In the genomic region with DNA sequence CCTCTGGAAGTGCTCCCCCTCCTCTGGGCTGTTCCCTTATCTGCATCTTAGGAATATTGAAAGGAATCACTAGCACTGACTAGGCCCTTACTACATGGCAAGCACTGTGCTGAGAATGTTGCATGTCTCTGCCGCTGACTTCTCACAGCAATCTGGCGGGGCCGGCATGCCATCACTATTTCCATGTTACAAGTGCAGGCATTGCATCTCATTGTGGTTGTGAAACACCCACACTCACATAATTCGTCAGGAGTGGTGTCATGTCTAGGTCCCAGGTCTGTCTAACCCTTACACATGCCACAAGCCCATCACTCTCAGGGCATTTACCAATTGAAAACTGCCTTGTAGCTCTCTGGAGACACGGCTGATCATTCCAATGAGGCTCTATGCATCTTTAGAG, we compare ENCODE assay signal across 12 cellular contexts. TPM values are rescaled to one million over a fixed set of nuclear protein-coding genes. Genes with fewer than 3 reads are reported as not detected.
DNase-seq lines count a peak whose midpoint lies in the region; ATAC-seq lines count a peak whose summit lies in the region.
"Had no signal": no experiment of that assay in that cellular context is flagged by ENCODE, and none has a peak within 500 bp of the region (broad histone marks: within the 10 kb centered on the region; RNA-seq: fewer than 3 reads in every experiment).

No MANE protein-coding gene starts in this region.

- peak overlapping the region; percentile 26 to 86 (median 66) for H3K4me3 Mint-ChIP-seq in IgD-negative memory B cell
- peak overlapping the region; percentile 84 for H3K4me3 Mint-ChIP-seq in activated CD4-positive, alpha-beta T cell treated with anti-CD3 and anti-CD28 coated beads, Interleukin-2, amount 10 ng/mL, durations not matched to agents 24 days and 14 days
- H3K4me3 Mint-ChIP-seq: endodermal cell had no signal

- no peak overlapping the region for H3K4me3 ChIP-seq in aorta (ENCODE audit: low read length in 2 of 2)

- no peaks in the 10 kb centered on the region for H3K9me3 Mint-ChIP-seq in IgD-negative memory B cell
- no peaks in the 10 kb centered on the region for H3K9me3 Mint-ChIP-seq in activated CD4-positive, alpha-beta T cell treated with anti-CD3 and anti-CD28 coated beads, Interleukin-2, amount 10 ng/mL, durations not matched to agents 24 days and 14 days
- H3K9me3 Mint-ChIP-seq: endodermal cell had no signal

- no peak overlapping the region for H3K27ac ChIP-seq in aorta (ENCODE audit: low read depth in 1 of 2, low read length in 2 of 2)

- 91 to 93% methylated on average over 5 of the region's 5 CpGs for WGBS in aorta, 2 donors

- no peaks in the 10 kb centered on the region for H3K36me3 Mint-ChIP-seq in IgD-negative memory B cell
- peaks cover 2% of the 10 kb centered on the region for H3K36me3 Mint-ChIP-seq in activated CD4-positive, alpha-beta T cell treated with anti-CD3 and anti-CD28 coated beads, Interleukin-2, amount 10 ng/mL, durations not matched to agents 24 days and 14 days (ENCODE audit: low read depth)

- no peaks in the 10 kb centered on the region for H3K36me3 ChIP-seq in aorta (ENCODE audit: control insufficient read depth in 1 of 2, insufficient read depth in 2 of 2, low read length in 1 of 2)

- H3K4me1 Mint-ChIP-seq in IgD-negative memory B cell, result peaks cover 51 to 74% (median 62%) of the 10 kb centered on the region in 3 donors
- H3K4me1 Mint-ChIP-seq in activated CD4-positive, alpha-beta T cell treated with anti-CD3 and anti-CD28 coated beads, Interleukin-2, amount 10 ng/mL, durations not matched to agents 24 days and 14 days, result peaks cover 92% of the 10 kb centered on the region
- H3K4me1 Mint-ChIP-seq: endodermal cell had no signal

- H3K4me1 ChIP-seq in aorta (ENCODE audit: control insufficient read depth in 1 of 2, insufficient read depth in 2 of 2, low read length in 2 of 2), result no peaks in the 10 kb centered on the region

- no peaks in the 10 kb centered on the region for H3K27me3 ChIP-seq in aorta (ENCODE audit: control insufficient read depth in 1 of 2, insufficient read depth in 2 of 2, low read length in 1 of 2)

- no peaks in the 10 kb centered on the region for H3K9me3 ChIP-seq in aorta (ENCODE audit: control insufficient read depth, low read length)

- H3K27me3 Mint-ChIP-seq in IgD-negative memory B cell, result no peaks in the 10 kb centered on the region
- H3K27me3 Mint-ChIP-seq in activated CD4-positive, alpha-beta T cell treated with anti-CD3 and anti-CD28 coated beads, Interleukin-2, amount 10 ng/mL, durations not matched to agents 24 days and 14 days, result no peaks in the 10 kb centered on the region

- DNase-seq in activated CD4-positive, alpha-beta T cell treated with anti-CD3 and anti-CD28 coated beads, Interleukin-2, amount 10 ng/mL, durations not matched to agents 24 days and 14 days, result peak; percentile 82
- DNase-seq in amniotic epithelial cell (ENCODE audit: low read depth), result peak; percentile 61
- peak in 2 of 3 experiments; percentile 53 to 60 for DNase-seq in stimulated activated CD4-positive, alpha-beta T cell treated with anti-CD3 and anti-CD28 coated beads, TNF-alpha, amount 100 ng/mL, for 4 hours (ENCODE audit: low read depth in 3 of 3)
- no peak for DNase-seq in aorta
- DNase-seq: DMS 273 treated with DMSO at 0.1 percent for 48 hours, endodermal cell, KBM-7, NCI-H2107 had no signal

- ATAC-seq in HG02840 (IDR thresholded peaks at IDR 0.05; ENCODE audit: low FRiP score, unreplicated experiment), result no peak
- no peak for ATAC-seq in aorta (ENCODE audit: low FRiP score)
- no peak for ATAC-seq in HG03521 (IDR thresholded peaks at IDR 0.05; ENCODE audit: unreplicated experiment)
- ATAC-seq: HCT116 had no signal

- peak overlapping the region in 2 of 3 donors; percentile 76 to 98 for H3K27ac Mint-ChIP-seq in IgD-negative memory B cell
- peak overlapping the region; percentile 98 for H3K27ac Mint-ChIP-seq in activated CD4-positive, alpha-beta T cell treated with anti-CD3 and anti-CD28 coated beads, Interleukin-2, amount 10 ng/mL, durations not matched to agents 24 days and 14 days
- H3K27ac Mint-ChIP-seq: endodermal cell had no signal

- intact Hi-C loops in activated CD4-positive, alpha-beta T cell treated with anti-CD3 and anti-CD28 coated beads, Interleukin-2, amount 10 ng/mL, durations not matched to agents 24 days and 14 days (cut with micrococcal nuclease), result loop anchor here (1.0 kb wide), 2 partner anchors 8 to 13 kb away; a partner anchor contains a TSS
- intact Hi-C loops in aorta (cut with DNase I), result no loop called here

RNA-seq across cellular contexts. Expression of a gene that starts 8.5 kb away (rescaled TPM):
- 27.2 TPM for polyA plus RNA-seq in IgD-negative memory B cell
- 965 and 989 TPM in 2 replicates for total RNA-seq in activated CD4-positive, alpha-beta T cell treated with anti-CD3 and anti-CD28 coated beads, Interleukin-2, amount 10 ng/mL, durations not matched to agents 24 days and 14 days
- total RNA-seq in aorta, result 1 to 10 TPM; 2.4 to 4.2 TPM
- polyA plus RNA-seq in aorta, result 1 to 10 TPM in 1 of 2 donors, under 1 TPM in 1; 0.33 to 4.1 TPM
- total RNA-seq: endodermal cell had no signal

RNA-seq across cellular contexts. Expression of a gene that starts 18.2 kb away (rescaled TPM):
- polyA plus RNA-seq in IgD-negative memory B cell, result 118 TPM
- 258 and 262 TPM in 2 replicates for total RNA-seq in activated CD4-positive, alpha-beta T cell treated with anti-CD3 and anti-CD28 coated beads, Interleukin-2, amount 10 ng/mL, durations not matched to agents 24 days and 14 days
- total RNA-seq in aorta, result 10 to 100 TPM; 82.0 to 94.1 TPM
- 10 to 100 TPM; 41.4 to 89.4 TPM for polyA plus RNA-seq in aorta

Comparison
In these comparisons a context has a peak if more than half of its experiments do, and no peak if none do; other contexts are left out.
1. DNase-seq: peak in activated CD4-positive, alpha-beta T cell treated with anti-CD3 and anti-CD28 coated beads, Interleukin-2, amount 10 ng/mL, durations not matched to agents 24 days and 14 days (single experiment), amniotic epithelial cell (single experiment) and stimulated activated CD4-positive, alpha-beta T cell treated with anti-CD3 and anti-CD28 coated beads, TNF-alpha, amount 100 ng/mL, for 4 hours (2 of 3); none in aorta (0 of 2).
2. RNA of a gene that starts 8.5 kb away (total RNA-seq): 965 to 989 TPM in activated CD4-positive, alpha-beta T cell treated with anti-CD3 and anti-CD28 coated beads, Interleukin-2, amount 10 ng/mL, durations not matched to agents 24 days and 14 days; 2.4 to 4.2 TPM in aorta; every median in the first group is over 100 times any median in the second.